8 cellular contexts compared by ENCODE assay signal in the genomic region with DNA sequence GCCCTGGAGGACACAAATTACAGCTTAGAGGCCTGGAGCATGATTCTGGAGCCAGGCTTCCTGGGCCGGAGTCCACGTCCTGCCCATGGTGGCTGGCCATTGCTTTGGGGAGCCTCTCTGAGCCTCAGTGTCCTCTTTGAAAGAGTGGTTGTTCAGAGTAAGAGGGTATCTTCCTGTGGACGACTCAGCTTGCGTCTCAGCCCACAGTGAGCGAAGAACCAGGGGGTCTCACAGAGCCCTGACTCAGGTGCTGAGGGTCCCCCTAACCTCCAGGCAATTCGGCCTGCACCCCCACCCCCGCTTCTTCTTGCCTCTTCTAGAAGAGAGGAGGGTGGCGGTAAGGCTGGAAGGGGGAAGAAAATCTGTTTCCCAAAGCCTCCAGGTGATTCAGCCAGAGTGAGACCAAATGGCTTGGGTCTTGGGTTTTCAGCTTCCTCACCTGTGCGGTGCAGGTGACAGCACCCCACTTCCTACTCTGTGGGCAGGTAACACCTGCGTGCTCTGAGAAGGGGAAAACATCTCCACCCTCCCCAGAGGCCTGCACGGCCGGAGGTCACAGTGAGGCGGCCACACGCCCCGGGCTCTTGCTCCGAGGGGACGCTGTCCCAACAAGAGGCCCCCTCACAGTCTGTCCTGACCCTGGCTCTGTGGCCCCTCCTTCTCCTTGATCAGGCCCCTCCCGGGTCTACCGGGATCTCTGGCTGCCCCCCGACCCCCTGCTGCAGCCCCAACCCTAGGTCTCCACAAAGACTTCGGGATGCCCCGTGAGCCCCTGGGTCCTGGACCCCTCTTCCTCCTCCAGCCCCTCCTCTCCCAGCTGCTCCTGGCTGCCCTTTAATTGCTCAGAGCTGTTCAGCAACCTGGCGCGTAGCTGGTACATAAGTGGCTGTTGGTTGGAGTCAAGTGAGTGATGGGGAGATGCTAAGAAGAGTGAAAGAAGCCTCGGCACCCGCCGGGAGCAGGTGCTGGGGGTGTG.
DNase-seq lines count a peak whose midpoint lies in the region; ATAC-seq and TF ChIP-seq lines count a peak whose summit lies in the region.

No MANE protein-coding gene starts in this region.

- peak overlapping the region; percentile 91 for H3K27ac ChIP-seq in lower lobe of right lung
- H3K27ac ChIP-seq in transverse colon = peak overlapping the region; percentile 53 to 75 (median 72)

- H3K9me3 ChIP-seq in lower lobe of right lung (no peaks in the 10 kb centered on the region), transverse colon (no peaks in the 10 kb centered on the region)

- H3K9me3 Mint-ChIP-seq in activated naive CD8-positive, alpha-beta T cell treated with anti-CD3 and anti-CD28 coated beads for 36 hours = no peaks in the 10 kb centered on the region

- TF ChIP-seq EP300 in transverse colon (IDR thresholded peaks at IDR 0.05; ENCODE audit: low read depth) = no peak

- H3K27me3 ChIP-seq in lower lobe of right lung (ENCODE audit: low read depth) (no peaks in the 10 kb centered on the region), transverse colon (no peaks in the 10 kb centered on the region)

- peaks cover 45% of the 10 kb centered on the region for H3K4me1 Mint-ChIP-seq in activated naive CD8-positive, alpha-beta T cell treated with anti-CD3 and anti-CD28 coated beads for 36 hours

- no peaks in the 10 kb centered on the region for H3K36me3 Mint-ChIP-seq in activated naive CD8-positive, alpha-beta T cell treated with anti-CD3 and anti-CD28 coated beads for 36 hours

- intact Hi-C loops in lower lobe of right lung (cut with DNase I) (no loop called here), transverse colon (cut with DNase I; ENCODE audit: low total_unique reads) (no loop called here)

- H3K4me3 Mint-ChIP-seq in activated naive CD8-positive, alpha-beta T cell treated with anti-CD3 and anti-CD28 coated beads for 36 hours = peak overlapping the region; percentile 66

- in situ Hi-C loops in transverse colon (cut with MboI; ENCODE audit: low pct_ligation_motif_present in 1 of 4, low pct_unique_long_range_greater_than_20kb in 1 of 4, low sequenced_read_pairs in 3 of 4) = no loop called here

- 72 to 87% methylated on average over 3 to 27 of the region's 27 CpGs for WGBS in transverse colon (ENCODE audit: low coverage in 1 of 2), 2 donors

- H3K27ac Mint-ChIP-seq in activated naive CD8-positive, alpha-beta T cell treated with anti-CD3 and anti-CD28 coated beads for 36 hours = peak overlapping the region; percentile 96

- H3K36me3 ChIP-seq in lower lobe of right lung = no peaks in the 10 kb centered on the region
- no peaks in the 10 kb centered on the region for H3K36me3 ChIP-seq in transverse colon

- H3K4me1 ChIP-seq in lower lobe of right lung (peaks cover 66% of the 10 kb centered on the region), transverse colon (peaks cover 2 to 33% (median 6%) of the 10 kb centered on the region in 4 donors)

- ATAC-seq in lower lobe of right lung = no peak

- DNase-seq in activated T-cell treated with anti-CD3 and anti-CD28 coated beads, Interleukin-2, amount 50 U/mL, for 1 hour = peak; percentile 17
- DNase-seq in activated T-cell treated with anti-CD3 and anti-CD28 coated beads for 4 hours (no peak), lower lobe of right lung (peak; percentile 41), transverse colon (no peak), NCI-H128 (lab: John Stamatoyannopoulos, UW; ENCODE audit: unreplicated experiment) (no peak), NCI-H69 (lab: John Stamatoyannopoulos, UW) (no peak)
- no peak for DNase-seq in activated naive CD8-positive, alpha-beta T cell treated with anti-CD3 and anti-CD28 coated beads for 36 hours
- DNase-seq in stimulated activated CD4-positive, alpha-beta T cell treated with anti-CD3 and anti-CD28 coated beads, Interleukin-2, amount 100 ng/mL, for 24 hours = no peak

- TF ChIP-seq POLR2A in transverse colon (IDR thresholded peaks at IDR 0.05) = no peak

- H3K27me3 Mint-ChIP-seq in activated naive CD8-positive, alpha-beta T cell treated with anti-CD3 and anti-CD28 coated beads for 36 hours = no peaks in the 10 kb centered on the region

- no peak for TF ChIP-seq CTCF in lower lobe of right lung (IDR thresholded peaks at IDR 0.05)
- TF ChIP-seq CTCF in transverse colon (IDR thresholded peaks at IDR 0.05) = no peak

- peak overlapping the region; percentile 38 for H3K4me3 ChIP-seq in lower lobe of right lung
- peak overlapping the region in 1 of 4 donors; percentile 31 for H3K4me3 ChIP-seq in transverse colon

Comparison
In these comparisons a context has a peak if more than half of its experiments do, and no peak if none do; other contexts are left out.
1. DNase-seq: peak in activated T-cell treated with anti-CD3 and anti-CD28 coated beads, Interleukin-2, amount 50 U/mL, for 1 hour (single experiment) and lower lobe of right lung (single experiment); none in activated T-cell treated with anti-CD3 and anti-CD28 coated beads for 4 hours (single experiment), activated naive CD8-positive, alpha-beta T cell treated with anti-CD3 and anti-CD28 coated beads for 36 hours (single experiment), transverse colon (single experiment), NCI-H128 (single experiment), stimulated activated CD4-positive, alpha-beta T cell treated with anti-CD3 and anti-CD28 coated beads, Interleukin-2, amount 100 ng/mL, for 24 hours (0 of 2) and NCI-H69 (single experiment).